Comparison of ENCODE assay signal across 22 cellular contexts in the genomic region with DNA sequence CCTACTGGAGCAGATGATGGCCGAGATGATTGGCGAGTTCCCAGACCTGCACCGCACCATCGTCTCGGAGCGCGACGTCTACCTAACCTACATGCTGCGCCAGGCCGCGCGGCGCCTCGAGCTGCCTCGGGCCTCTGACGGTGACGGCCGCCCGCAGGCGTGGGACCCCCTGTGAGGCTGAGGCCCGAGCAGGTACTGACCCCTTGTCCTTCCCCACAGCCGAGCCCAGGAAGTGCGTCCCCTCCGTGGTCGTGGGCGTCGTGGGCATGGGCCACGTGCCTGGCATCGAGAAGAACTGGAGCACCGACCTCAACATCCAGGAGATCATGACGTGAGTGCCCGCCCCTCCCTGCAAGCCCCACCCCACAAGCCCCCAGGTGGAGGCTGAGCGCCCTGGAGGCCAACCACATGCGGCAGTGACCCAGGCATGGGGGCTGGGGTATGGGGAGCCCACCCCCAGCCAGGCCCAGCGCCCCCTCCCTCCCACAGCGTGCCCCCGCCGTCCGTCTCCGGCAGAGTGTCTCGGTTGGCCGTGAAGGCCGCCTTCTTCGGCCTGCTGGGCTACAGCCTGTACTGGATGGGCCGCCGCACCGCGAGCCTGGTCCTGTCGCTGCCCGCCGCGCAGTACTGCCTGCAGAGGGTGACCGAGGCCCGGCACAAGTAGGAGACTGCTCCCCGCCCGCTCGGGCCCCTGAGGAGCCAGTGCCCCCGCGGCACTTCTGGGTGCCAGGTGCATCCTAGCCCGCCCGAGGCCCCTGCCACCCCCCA. TPM values are rescaled to one million over a fixed set of nuclear protein-coding genes. Genes with fewer than 3 reads are reported as not detected.
A peak's percentile ranks its signal among the peaks of the same experiment; 100 is the strongest.
DNase-seq lines count a peak whose midpoint lies in the region; ATAC-seq, FAIRE-seq and TF ChIP-seq lines count a peak whose summit lies in the region.
"Had no signal": no experiment of that assay in that cellular context is flagged by ENCODE, and none has a peak within 500 bp of the region (broad histone marks: within the 10 kb centered on the region; RNA-seq: fewer than 3 reads in every experiment).

No MANE protein-coding gene starts in this region.

- POLR2A ChIA-PET in HepG2 (lab: Yijun Ruan, JAX) = no interaction called here

- no peak overlapping the region for H3K27ac Mint-ChIP-seq in T-helper 17 cell

- H2BK120ac ChIP-seq in mesenchymal stem cell (ENCODE audit: low read depth, low read length) = no peak overlapping the region

- TF ChIP-seq CTCF in HepG2 (CRISPR knock-in tag; IDR thresholded peaks at IDR 0.05) = no peak
- TF ChIP-seq CTCF in right lobe of liver (IDR thresholded peaks at IDR 0.05) = no peak

- no peak overlapping the region for H3K27ac ChIP-seq in HepG2 (ENCODE audit: extremely low read length, insufficient read depth, low read length)
- no peak overlapping the region for H3K27ac ChIP-seq in right lobe of liver
- no peak overlapping the region for H3K27ac ChIP-seq in mesenchymal stem cell (ENCODE audit: low read length, poor library complexity, severe bottlenecking)

- H3K4ac ChIP-seq in mesenchymal stem cell (ENCODE audit: low read depth in 1 of 2, low read length in 2 of 2) = no peak overlapping the region

- no peak overlapping the region for H3K14ac ChIP-seq in mesenchymal stem cell (ENCODE audit: low read length in 2 of 2)

- 99% methylated on average over 41 of the region's 61 CpGs for WGBS in HepG2 (ENCODE audit: low lambda C conversion rate)
- WGBS in right lobe of liver (ENCODE audit: insufficient coverage, low coverage, low lambda C conversion rate, missing lambda C conversion rate) = 100% methylated on average over 3 of the region's 61 CpGs
- 96% methylated on average over 58 of the region's 61 CpGs for WGBS in mesenchymal stem cell

- H3K23ac ChIP-seq in mesenchymal stem cell (ENCODE audit: low read length in 2 of 2) = no peak overlapping the region

- H3K4me2 ChIP-seq in HepG2 (ENCODE audit: low read depth, low read length) (no peak overlapping the region), mesenchymal stem cell (ENCODE audit: low read length, poor library complexity, severe bottlenecking) (no peak overlapping the region)

- peak overlapping the region; percentile 6 for H4K91ac ChIP-seq in mesenchymal stem cell (ENCODE audit: low read length)

- no peak overlapping the region for H4K8ac ChIP-seq in mesenchymal stem cell (ENCODE audit: low read length)

- peaks cover 14% of the 10 kb centered on the region for H3K79me2 ChIP-seq in HepG2 (ENCODE audit: insufficient read depth, low read length)

- H2BK12ac ChIP-seq in mesenchymal stem cell (ENCODE audit: low read length in 2 of 2) = no peak overlapping the region

- H3K36me3 ChIP-seq in HepG2 (replicated peaks in 1 of 2; ENCODE audit: control insufficient read depth in 1 of 2, insufficient read depth in 2 of 2, low read length in 2 of 2) (peaks cover 18 to 20% of the 10 kb centered on the region in 2 experiments; a peak in 4 of 5 replicates), right lobe of liver (peaks cover 0 to 10% (median 2%) of the 10 kb centered on the region in 4 donors), mesenchymal stem cell (ENCODE audit: control insufficient read depth in 1 of 2, insufficient read depth in 2 of 2, low read depth in 1 of 2, low read length in 2 of 2) (peaks cover 26 to 62% of the 10 kb centered on the region in 2 experiments)

- DNase-seq in HepG2 (ENCODE audit: low spot score) (no peak), right lobe of liver (no peak), T-helper 17 cell (no peak), mesenchymal stem cell (no peak), NCI-H524 treated with DMSO at 0.1 percent for 48 hours (lab: John Stamatoyannopoulos, UW) (no peak), GDM1 (lab: John Stamatoyannopoulos, UW) (no peak), mucosa of gallbladder (ENCODE audit: low spot score) (no peak), AG20443 (ENCODE audit: low spot score) (no peak)
- DNase-seq: Calu3; CD8-positive, alpha-beta memory T cell; DMS153; KBM-7; NCI-H1105; NCI-H146; NCI-H2029; NCI-H2227 treated with DMSO at 0.1 percent for 48 hours; NCI-H510A; NCI-H748 treated with DMSO at 0.1 percent for 48 hours; SIG-M5 had no signal

- H2BK15ac ChIP-seq in mesenchymal stem cell (ENCODE audit: low read depth, poor library complexity, severe bottlenecking) = no peak overlapping the region

- peaks cover 9% of the 10 kb centered on the region for H3K4me1 Mint-ChIP-seq in T-helper 17 cell

- TF ChIP-seq EP300 in HepG2 (IDR thresholded peaks at IDR 0.05; ENCODE audit: low read depth in 2 of 2, low read length in 2 of 2) (no peak), HepG2 (CRISPR knock-in tag; IDR thresholded peaks at IDR 0.05; ENCODE audit: borderline replicate concordance) (no peak)

- TF ChIP-seq RAD21 in HepG2 (CRISPR knock-in tag; IDR thresholded peaks at IDR 0.05) = no peak

- H3K9ac ChIP-seq in HepG2 (ENCODE audit: insufficient read depth, low read depth, low read length) (no peak overlapping the region), mesenchymal stem cell (ENCODE audit: low read length) (no peak overlapping the region)

- H3K27me3 ChIP-seq in HepG2 (ENCODE audit: control insufficient read depth in 1 of 2, insufficient read depth in 2 of 2, low read length in 2 of 2) (no peaks in the 10 kb centered on the region), right lobe of liver (no peaks in the 10 kb centered on the region), mesenchymal stem cell (ENCODE audit: control insufficient read depth in 1 of 2, insufficient read depth in 1 of 2, low read length in 2 of 2) (no peaks in the 10 kb centered on the region)

- H3K9me3 ChIP-seq in HepG2 (ENCODE audit: low read length) (no peaks in the 10 kb centered on the region), right lobe of liver (no peaks in the 10 kb centered on the region), T-helper 17 cell (ENCODE audit: control insufficient read depth, low read length, poor library complexity, severe bottlenecking) (no peaks in the 10 kb centered on the region), mesenchymal stem cell (ENCODE audit: control insufficient read depth, low read length) (no peaks in the 10 kb centered on the region)

- H3K27me3 Mint-ChIP-seq in T-helper 17 cell = no peaks in the 10 kb centered on the region
- H3K27me3 Mint-ChIP-seq: CD8-positive, alpha-beta memory T cell had no signal

- no peak overlapping the region for H2BK5ac ChIP-seq in mesenchymal stem cell (ENCODE audit: low read depth, low read length, poor library complexity, severe bottlenecking)

- peaks cover 11% of the 10 kb centered on the region for H4K20me1 ChIP-seq in HepG2 (ENCODE audit: insufficient read depth, low read length)

- no peak for ATAC-seq in HepG2
- no peak for ATAC-seq in right lobe of liver
- ATAC-seq in T-helper 17 cell = no peak
- ATAC-seq: SK-N-SH treated with all-trans-retinoic acid at 6 μM for 48 hours had no signal

- H3K18ac ChIP-seq in mesenchymal stem cell (ENCODE audit: low read depth in 1 of 2, low read length in 2 of 2) = no peak overlapping the region

- TF ChIP-seq POLR2A in HepG2 (IDR thresholded peaks at IDR 0.05; ENCODE audit: insufficient read depth in 1 of 2, low read depth in 2 of 2, low read length in 2 of 2) = 0 out of 4 replicates have a peak, but pooled peaks of 1 of the 2 experiments have one; percentile 9
- TF ChIP-seq POLR2A in right lobe of liver (IDR thresholded peaks at IDR 0.05) = no peak

- H3K4me1 ChIP-seq in HepG2 (ENCODE audit: insufficient read depth, low read length) (peaks cover 23% of the 10 kb centered on the region), right lobe of liver (peaks cover 0 to 33% (median 13%) of the 10 kb centered on the region in 4 donors), mesenchymal stem cell (ENCODE audit: control insufficient read depth, insufficient read depth, low read depth, low read length) (peaks cover 21% of the 10 kb centered on the region)

- FAIRE-seq in HepG2 (lab: Jason Lieb, UNC) = no peak
- FAIRE-seq: A204.1, GM19239 had no signal

- H3K36me3 Mint-ChIP-seq in T-helper 17 cell (ENCODE audit: low read depth) = no peaks in the 10 kb centered on the region

- H3K4me3 Mint-ChIP-seq in T-helper 17 cell = peak overlapping the region; percentile 15

- no TSS peak for BruUV-seq in HepG2 (replicated peaks; lab: Mats Ljungman, UMichigan)

- H2AK5ac ChIP-seq in mesenchymal stem cell (ENCODE audit: low read length, severe bottlenecking) = no peak overlapping the region

- intact Hi-C loops in HepG2 (cut with micrococcal nuclease; ENCODE audit: unreplicated experiment) = no loop called here
- intact Hi-C loops in right lobe of liver (cut with DNase I) = no loop called here

- in situ Hi-C loops in HepG2 (cut with HindIII; ENCODE audit: extremely low pct_ligation_motif_present, low pct_unique_long_range_greater_than_20kb) = no loop called here

- CTCF ChIA-PET in HepG2 (lab: Yijun Ruan, JAX; ENCODE audit: low intra/inter-chr PET ratio, low total read pairs) = no interaction called here

- peaks cover 34% of the 10 kb centered on the region for H3K79me1 ChIP-seq in mesenchymal stem cell (replicated peaks; ENCODE audit: low read length, poor library complexity, severe bottlenecking)

- H2AFZ ChIP-seq in HepG2 (ENCODE audit: low read length) (no peak overlapping the region), mesenchymal stem cell (ENCODE audit: low read depth, low read length) (no peak overlapping the region)

- H3K4me3 ChIP-seq in HepG2 (replicated peaks in 1 of 3; ENCODE audit: insufficient read depth in 1 of 3, low read depth in 2 of 3, low read length in 3 of 3) = no peak overlapping the region
- no peak overlapping the region for H3K4me3 ChIP-seq in right lobe of liver
- no peak overlapping the region for H3K4me3 ChIP-seq in mesenchymal stem cell (ENCODE audit: insufficient read depth in 1 of 2, low read depth in 1 of 2, low read length in 2 of 2)

RNA-seq across cellular contexts. Expression of a gene that starts 2.8 kb away (rescaled TPM):
- total RNA-seq in HepG2 (2016; rRNA removed; fragmentation: Illumina TruSeq; extraction: Trizol) (12.5 and 19.0 TPM in 2 replicates), right lobe of liver (10 to 100 TPM; 51.1 to 67.8 (median 59.2) TPM), T-helper 17 cell (10 to 100 TPM; 27.4 to 29.5 TPM), mucosa of gallbladder (37.0 TPM)
- total RNA-seq in HepG2 (2016; cell fraction: cytosol; rRNA removed; fragmentation: Illumina TruSeq; extraction: Trizol; ENCODE audit: low read depth) = 2.8 and 3.8 TPM in 2 replicates
- total RNA-seq in HepG2 (2016; cell fraction: insoluble cytoplasmic fraction; rRNA removed; fragmentation: Illumina TruSeq; extraction: Trizol) = 9.4 and 19.8 TPM in 2 replicates
- 6.0 and 7.6 TPM in 2 replicates for total RNA-seq in HepG2 (2016; cell fraction: membrane; rRNA removed; fragmentation: Illumina TruSeq; extraction: Trizol)
- 18.8 and 19.9 TPM in 2 replicates for total RNA-seq in HepG2 (2016; cell fraction: nucleus; rRNA removed; fragmentation: Illumina TruSeq; extraction: Trizol)
- polyA plus RNA-seq in HepG2 (2011; rRNA removed) = 14.4 and 18.7 TPM in 2 replicates
- 10.0 and 18.1 TPM in 2 replicates for polyA plus RNA-seq in HepG2 (2011; cell fraction: cytosol; rRNA removed)
- 88.6 and 104 TPM in 2 replicates for polyA plus RNA-seq in HepG2 (2011; cell fraction: nucleus; rRNA removed)
- polyA plus RNA-seq in HepG2 (2012) = 10.9 and 17.7 TPM in 2 replicates
- 3.5 and 4.0 TPM in 2 replicates for polyA plus RNA-seq in HepG2 (2016; cell fraction: cytosol; fragmentation: Illumina TruSeq; extraction: Trizol; ENCODE audit: low read depth)
- polyA plus RNA-seq in HepG2 (2016; cell fraction: insoluble cytoplasmic fraction; fragmentation: Illumina TruSeq; extraction: Trizol; ENCODE audit: low read depth) = 9.5 and 12.3 TPM in 2 replicates
- 4.9 and 5.3 TPM in 2 replicates for polyA plus RNA-seq in HepG2 (2016; cell fraction: membrane; fragmentation: Illumina TruSeq; extraction: Trizol; ENCODE audit: low read depth)
- polyA plus RNA-seq in HepG2 (2016; cell fraction: nucleus; fragmentation: Illumina TruSeq; extraction: Trizol; ENCODE audit: insufficient read depth, low read depth) = 54.2 and 57.7 TPM in 2 replicates
- 9.7 and 16.7 TPM in 2 replicates for polyA minus RNA-seq in HepG2 (2011; rRNA and poly(A)+ RNA removed; ENCODE audit: low replicate concordance)
- polyA minus RNA-seq in HepG2 (2011; cell fraction: cytosol; rRNA and poly(A)+ RNA removed) = 6.4 and 6.9 TPM in 2 replicates
- 7.5 and 7.7 TPM in 2 replicates for polyA minus RNA-seq in HepG2 (2011; cell fraction: nucleus; rRNA and poly(A)+ RNA removed)
- 13.6 TPM for polyA plus RNA-seq in mesenchymal stem cell (2013, experiment 1 of 2)
- polyA plus RNA-seq in mesenchymal stem cell (2013, experiment 2 of 2) = 12.6 TPM

RNA-seq across cellular contexts. Expression of a gene that starts 12.3 kb away (rescaled TPM):
- total RNA-seq in HepG2 (2016; rRNA removed; fragmentation: Illumina TruSeq; extraction: Trizol) (16.2 and 21.5 TPM in 2 replicates), right lobe of liver (10 to 100 TPM; 18.9 to 30.2 (median 22.8) TPM), T-helper 17 cell (100 to 1,000 TPM; 141 to 158 TPM), mucosa of gallbladder (55.1 TPM)
- 8.1 and 8.5 TPM in 2 replicates for total RNA-seq in HepG2 (2016; cell fraction: cytosol; rRNA removed; fragmentation: Illumina TruSeq; extraction: Trizol; ENCODE audit: low read depth)
- total RNA-seq in HepG2 (2016; cell fraction: insoluble cytoplasmic fraction; rRNA removed; fragmentation: Illumina TruSeq; extraction: Trizol) = 14.1 and 20.1 TPM in 2 replicates
- total RNA-seq in HepG2 (2016; cell fraction: membrane; rRNA removed; fragmentation: Illumina TruSeq; extraction: Trizol) = 15.9 and 17.7 TPM in 2 replicates
- 12.3 and 17.7 TPM in 2 replicates for total RNA-seq in HepG2 (2016; cell fraction: nucleus; rRNA removed; fragmentation: Illumina TruSeq; extraction: Trizol)
- 28.9 and 36.8 TPM in 2 replicates for polyA plus RNA-seq in HepG2 (2011; rRNA removed)
- 15.8 and 28.0 TPM in 2 replicates for polyA plus RNA-seq in HepG2 (2011; cell fraction: cytosol; rRNA removed)
- polyA plus RNA-seq in HepG2 (2011; cell fraction: nucleus; rRNA removed) = 241 and 327 TPM in 2 replicates
- 19.6 and 35.2 TPM in 2 replicates for polyA plus RNA-seq in HepG2 (2012)
- 10.4 and 11.2 TPM in 2 replicates for polyA plus RNA-seq in HepG2 (2016; cell fraction: cytosol; fragmentation: Illumina TruSeq; extraction: Trizol; ENCODE audit: low read depth)
- polyA plus RNA-seq in HepG2 (2016; cell fraction: insoluble cytoplasmic fraction; fragmentation: Illumina TruSeq; extraction: Trizol; ENCODE audit: low read depth) = 19.9 and 22.8 TPM in 2 replicates
- 15.2 and 16.9 TPM in 2 replicates for polyA plus RNA-seq in HepG2 (2016; cell fraction: membrane; fragmentation: Illumina TruSeq; extraction: Trizol; ENCODE audit: low read depth)
- 56.6 and 60.9 TPM in 2 replicates for polyA plus RNA-seq in HepG2 (2016; cell fraction: nucleus; fragmentation: Illumina TruSeq; extraction: Trizol; ENCODE audit: insufficient read depth, low read depth)
- polyA minus RNA-seq in HepG2 (2011; rRNA and poly(A)+ RNA removed; ENCODE audit: low replicate concordance) = 22.4 and 30.1 TPM in 2 replicates
- 9.7 and 11.7 TPM in 2 replicates for polyA minus RNA-seq in HepG2 (2011; cell fraction: cytosol; rRNA and poly(A)+ RNA removed)
- polyA minus RNA-seq in HepG2 (2011; cell fraction: nucleus; rRNA and poly(A)+ RNA removed) = 14.4 and 18.2 TPM in 2 replicates
- 28.4 TPM for polyA plus RNA-seq in mesenchymal stem cell (2013, experiment 1 of 2)
- polyA plus RNA-seq in mesenchymal stem cell (2013, experiment 2 of 2) = 27.7 TPM

RNA-seq across cellular contexts. Expression of a gene that starts 27.5 kb away (rescaled TPM):
- total RNA-seq in HepG2 (2016; rRNA removed; fragmentation: Illumina TruSeq; extraction: Trizol) (0.15 and 0.58 TPM in 2 replicates), right lobe of liver (10 to 100 TPM in 1 of 6 experiments, 1 to 10 TPM in 5; 3.9 to 12.3 (median 7.2) TPM), T-helper 17 cell (under 1 TPM in 1 of 2 donors, not detected in 1; 0.29 TPM), mucosa of gallbladder (0.95 TPM)
- total RNA-seq in HepG2 (2016; cell fraction: cytosol; rRNA removed; fragmentation: Illumina TruSeq; extraction: Trizol; ENCODE audit: low read depth) = 0.20 and 0.35 TPM in 2 replicates
- total RNA-seq in HepG2 (2016; cell fraction: insoluble cytoplasmic fraction; rRNA removed; fragmentation: Illumina TruSeq; extraction: Trizol) = 0.19 TPM in 2 replicates
- total RNA-seq in HepG2 (2016; cell fraction: membrane; rRNA removed; fragmentation: Illumina TruSeq; extraction: Trizol) = 1.1 and 1.4 TPM in 2 replicates
- 0.47 and 0.56 TPM in 2 replicates for total RNA-seq in HepG2 (2016; cell fraction: nucleus; rRNA removed; fragmentation: Illumina TruSeq; extraction: Trizol)
- polyA plus RNA-seq in HepG2 (2011; rRNA removed) = 1.1 TPM in 2 replicates
- polyA plus RNA-seq in HepG2 (2011; cell fraction: cytosol; rRNA removed) = 0.99 and 1.7 TPM in 2 replicates
- 2.5 and 4.2 TPM in 2 replicates for polyA plus RNA-seq in HepG2 (2011; cell fraction: nucleus; rRNA removed)
- polyA plus RNA-seq in HepG2 (2012) = 1.6 and 3.8 TPM in 2 replicates
- polyA plus RNA-seq in HepG2 (2016; cell fraction: cytosol; fragmentation: Illumina TruSeq; extraction: Trizol; ENCODE audit: low read depth) = 1.3 and 1.4 TPM in 2 replicates
- polyA plus RNA-seq in HepG2 (2016; cell fraction: insoluble cytoplasmic fraction; fragmentation: Illumina TruSeq; extraction: Trizol; ENCODE audit: low read depth) = 1.1 and 1.4 TPM in 2 replicates
- 2.9 and 3.6 TPM in 2 replicates for polyA plus RNA-seq in HepG2 (2016; cell fraction: membrane; fragmentation: Illumina TruSeq; extraction: Trizol; ENCODE audit: low read depth)
- polyA plus RNA-seq in HepG2 (2016; cell fraction: nucleus; fragmentation: Illumina TruSeq; extraction: Trizol; ENCODE audit: insufficient read depth, low read depth) = 2.0 and 2.3 TPM in 2 replicates
- polyA minus RNA-seq in HepG2 (2011; rRNA and poly(A)+ RNA removed; ENCODE audit: low replicate concordance) = 0.78 and 0.84 TPM in 2 replicates
- 0.30 and 0.79 TPM in 2 replicates for polyA minus RNA-seq in HepG2 (2011; cell fraction: cytosol; rRNA and poly(A)+ RNA removed)
- 0.37 and 0.39 TPM in 2 replicates for polyA minus RNA-seq in HepG2 (2011; cell fraction: nucleus; rRNA and poly(A)+ RNA removed)
- 1.5 TPM for polyA plus RNA-seq in mesenchymal stem cell (2013, experiment 1 of 2)
- polyA plus RNA-seq in mesenchymal stem cell (2013, experiment 2 of 2) = 1.5 TPM
- polyA plus RNA-seq: CD8-positive, alpha-beta memory T cell had no signal

RNA-seq across cellular contexts. Expression of a gene that starts 46.8 kb away (rescaled TPM):
- 5.8 and 15.7 TPM in 2 replicates for total RNA-seq in HepG2 (2016; rRNA removed; fragmentation: Illumina TruSeq; extraction: Trizol)
- 3.8 and 4.4 TPM in 2 replicates for total RNA-seq in HepG2 (2016; cell fraction: cytosol; rRNA removed; fragmentation: Illumina TruSeq; extraction: Trizol; ENCODE audit: low read depth)
- total RNA-seq in HepG2 (2016; cell fraction: insoluble cytoplasmic fraction; rRNA removed; fragmentation: Illumina TruSeq; extraction: Trizol) = 4.6 and 17.4 TPM in 2 replicates
- 4.6 and 5.1 TPM in 2 replicates for total RNA-seq in HepG2 (2016; cell fraction: membrane; rRNA removed; fragmentation: Illumina TruSeq; extraction: Trizol)
- total RNA-seq in HepG2 (2016; cell fraction: nucleus; rRNA removed; fragmentation: Illumina TruSeq; extraction: Trizol) = 23.1 and 29.5 TPM in 2 replicates
- 14.6 and 23.7 TPM in 2 replicates for polyA plus RNA-seq in HepG2 (2011; rRNA removed)
- 2.6 and 4.8 TPM in 2 replicates for polyA plus RNA-seq in HepG2 (2011; cell fraction: cytosol; rRNA removed)
- 276 and 340 TPM in 2 replicates for polyA plus RNA-seq in HepG2 (2011; cell fraction: nucleus; rRNA removed)
- 13.4 and 15.8 TPM in 2 replicates for polyA plus RNA-seq in HepG2 (2012)
- 0.95 and 1.2 TPM in 2 replicates for polyA plus RNA-seq in HepG2 (2016; cell fraction: cytosol; fragmentation: Illumina TruSeq; extraction: Trizol; ENCODE audit: low read depth)
- polyA plus RNA-seq in HepG2 (2016; cell fraction: insoluble cytoplasmic fraction; fragmentation: Illumina TruSeq; extraction: Trizol; ENCODE audit: low read depth) = 3.6 and 4.4 TPM in 2 replicates
- polyA plus RNA-seq in HepG2 (2016; cell fraction: membrane; fragmentation: Illumina TruSeq; extraction: Trizol; ENCODE audit: low read depth) = 0.86 and 2.1 TPM in 2 replicates
- polyA plus RNA-seq in HepG2 (2016; cell fraction: nucleus; fragmentation: Illumina TruSeq; extraction: Trizol; ENCODE audit: insufficient read depth, low read depth) = 62.8 and 72.9 TPM in 2 replicates
- 11.6 and 16.8 TPM in 2 replicates for polyA minus RNA-seq in HepG2 (2011; rRNA and poly(A)+ RNA removed; ENCODE audit: low replicate concordance)
- 2.7 and 4.0 TPM in 2 replicates for polyA minus RNA-seq in HepG2 (2011; cell fraction: cytosol; rRNA and poly(A)+ RNA removed)
- polyA minus RNA-seq in HepG2 (2011; cell fraction: nucleus; rRNA and poly(A)+ RNA removed) = 32.9 and 40.9 TPM in 2 replicates
- total RNA-seq in right lobe of liver = 10 to 100 TPM; 10.4 to 22.6 (median 14.6) TPM
- 100 to 1,000 TPM; 110 to 122 TPM for total RNA-seq in T-helper 17 cell
- 10.1 TPM for polyA plus RNA-seq in mesenchymal stem cell (2013, experiment 1 of 2)
- polyA plus RNA-seq in mesenchymal stem cell (2013, experiment 2 of 2) = 9.1 TPM
- 64.4 TPM for total RNA-seq in mucosa of gallbladder

RNA-seq across cellular contexts. Expression of a gene that starts 53.0 kb away (rescaled TPM):
- total RNA-seq in HepG2 (2016; rRNA removed; fragmentation: Illumina TruSeq; extraction: Trizol) (4.0 and 13.9 TPM in 2 replicates), right lobe of liver (10 to 100 TPM; 19.6 to 30.5 (median 23.0) TPM), T-helper 17 cell (100 to 1,000 TPM in 1 of 2 donors, 10 to 100 TPM in 1; 95.5 to 105 TPM), mucosa of gallbladder (100 TPM)
- total RNA-seq in HepG2 (2016; cell fraction: cytosol; rRNA removed; fragmentation: Illumina TruSeq; extraction: Trizol; ENCODE audit: low read depth) = 7.1 and 8.7 TPM in 2 replicates
- total RNA-seq in HepG2 (2016; cell fraction: insoluble cytoplasmic fraction; rRNA removed; fragmentation: Illumina TruSeq; extraction: Trizol) = 4.1 and 13.9 TPM in 2 replicates
- total RNA-seq in HepG2 (2016; cell fraction: membrane; rRNA removed; fragmentation: Illumina TruSeq; extraction: Trizol) = 4.4 and 4.6 TPM in 2 replicates
- 23.1 and 23.7 TPM in 2 replicates for total RNA-seq in HepG2 (2016; cell fraction: nucleus; rRNA removed; fragmentation: Illumina TruSeq; extraction: Trizol)
- polyA plus RNA-seq in HepG2 (2011; rRNA removed) = 14.9 and 19.7 TPM in 2 replicates
- 1.8 and 3.9 TPM in 2 replicates for polyA plus RNA-seq in HepG2 (2011; cell fraction: cytosol; rRNA removed)
- 257 and 366 TPM in 2 replicates for polyA plus RNA-seq in HepG2 (2011; cell fraction: nucleus; rRNA removed)
- 15.0 and 23.8 TPM in 2 replicates for polyA plus RNA-seq in HepG2 (2012)
- 0.86 TPM in 2 replicates for polyA plus RNA-seq in HepG2 (2016; cell fraction: cytosol; fragmentation: Illumina TruSeq; extraction: Trizol; ENCODE audit: low read depth)
- 3.2 and 5.7 TPM in 2 replicates for polyA plus RNA-seq in HepG2 (2016; cell fraction: insoluble cytoplasmic fraction; fragmentation: Illumina TruSeq; extraction: Trizol; ENCODE audit: low read depth)
- polyA plus RNA-seq in HepG2 (2016; cell fraction: membrane; fragmentation: Illumina TruSeq; extraction: Trizol; ENCODE audit: low read depth) = 2.1 TPM in 2 replicates
- polyA plus RNA-seq in HepG2 (2016; cell fraction: nucleus; fragmentation: Illumina TruSeq; extraction: Trizol; ENCODE audit: insufficient read depth, low read depth) = 72.4 and 82.8 TPM in 2 replicates
- polyA minus RNA-seq in HepG2 (2011; rRNA and poly(A)+ RNA removed; ENCODE audit: low replicate concordance) = 7.7 and 20.9 TPM in 2 replicates
- 3.9 and 4.2 TPM in 2 replicates for polyA minus RNA-seq in HepG2 (2011; cell fraction: cytosol; rRNA and poly(A)+ RNA removed)
- polyA minus RNA-seq in HepG2 (2011; cell fraction: nucleus; rRNA and poly(A)+ RNA removed) = 34.9 and 37.9 TPM in 2 replicates
- 21.1 TPM for polyA plus RNA-seq in mesenchymal stem cell (2013, experiment 1 of 2)
- polyA plus RNA-seq in mesenchymal stem cell (2013, experiment 2 of 2) = 19.2 TPM
